14 cellular contexts compared by ENCODE assay signal in genomic region chr7:29309041-29309860, GRCh38.
DNase-seq lines count a peak whose midpoint lies in the region; ATAC-seq, FAIRE-seq and TF ChIP-seq lines count a peak whose summit lies in the region.
"Had no signal": no experiment of that assay in that cellular context is flagged by ENCODE, and none has a peak within 500 bp of the region (broad histone marks: within the 10 kb centered on the region; RNA-seq: fewer than 3 reads in every experiment).

No MANE protein-coding gene starts in this region.

- H3K27ac ChIP-seq in RWPE2 (ENCODE audit: poor library complexity, severe bottlenecking) = no peak overlapping the region
- H3K27ac ChIP-seq: sigmoid colon had no signal

- no peaks in the 10 kb centered on the region for H3K9me3 ChIP-seq in RWPE2 (ENCODE audit: severe bottlenecking)
- H3K9me3 ChIP-seq: sigmoid colon had no signal

- H3K4me3 ChIP-seq in RWPE2 (ENCODE audit: severe bottlenecking) (no peak overlapping the region), fibroblast of pulmonary artery (replicated peaks; ENCODE audit: low read depth, low read length) (no peak overlapping the region)
- H3K4me3 ChIP-seq: sigmoid colon had no signal

- no peak for FAIRE-seq in D721Med (lab: Jason Lieb, UNC)

- in situ Hi-C loops in ACHN (cut with HindIII; ENCODE audit: low pct_ligation_motif_present, low pct_unique_long_range_greater_than_20kb, low sequenced_read_pairs) = no loop called here

- H3K36me3 ChIP-seq in RWPE2 (ENCODE audit: low read depth) = no peaks in the 10 kb centered on the region
- H3K36me3 ChIP-seq: sigmoid colon had no signal

- TF ChIP-seq CTCF in D721Med (IDR thresholded peaks at IDR 0.05; ENCODE audit: insufficient read depth, missing control alignments) (peak; percentile 22), RWPE2 (IDR thresholded peaks at IDR 0.05; ENCODE audit: poor library complexity, severe bottlenecking) (peak; percentile 47), fibroblast of pulmonary artery (IDR thresholded peaks at IDR 0.05; ENCODE audit: low read length, missing control alignments) (peak; percentile 22)

- ATAC-seq in RWPE2 (ENCODE audit: low read depth) = peak; percentile 50; the same call in 1 of the 3 replicates
- ATAC-seq: activated naive CD8-positive, alpha-beta T cell treated with anti-CD3 and anti-CD28 coated beads, Interleukin-2, amount 50 U/mL, for 24 hours; CD8-positive, alpha-beta T cell; left colon; naive thymus-derived CD8-positive, alpha-beta T cell had no signal

- DNase-seq in ACHN (peak; percentile 20), D721Med (ENCODE audit: insufficient read length, low spot score) (no peak), RWPE2 (ENCODE audit: low spot score) (no peak), fibroblast of pulmonary artery (ENCODE audit: low read depth) (no peak), NCI-H1417 treated with DMSO at 0.1 percent for 48 hours (lab: John Stamatoyannopoulos, UW) (no peak), germinal center (ENCODE audit: low spot score) (no peak)
- DNase-seq in activated CD8-positive, alpha-beta memory T cell treated with anti-CD3 and anti-CD28 coated beads, Interleukin-2, amount 50 U/mL, for 4 hours = no peak
- DNase-seq: activated naive CD8-positive, alpha-beta T cell treated with anti-CD3 and anti-CD28 coated beads, Interleukin-2, amount 50 U/mL, for 24 hours; CD8-positive, alpha-beta T cell; KBM-7; left colon; naive thymus-derived CD8-positive, alpha-beta T cell; NCI-H2227 treated with DMSO at 0.1 percent for 48 hours; sigmoid colon had no signal

- H3K4me1 ChIP-seq in RWPE2 (ENCODE audit: insufficient read depth, poor library complexity, severe bottlenecking) = peaks cover 22% of the 10 kb centered on the region
- H3K4me1 ChIP-seq: sigmoid colon had no signal

- H3K27me3 ChIP-seq in RWPE2 (ENCODE audit: insufficient read depth, poor library complexity, severe bottlenecking) = no peaks in the 10 kb centered on the region
- H3K27me3 ChIP-seq: sigmoid colon had no signal
